8 cellular contexts compared by ENCODE assay signal in genomic region chr22:39349967-39350802, GRCh38. TPM values are rescaled to one million over a fixed set of nuclear protein-coding genes. Genes with fewer than 3 reads are reported as not detected.
DNase-seq lines count a peak whose midpoint lies in the region; ATAC-seq, FAIRE-seq and TF ChIP-seq lines count a peak whose summit lies in the region.

SYNGR1 (plus strand) TSS chr22:39349991; CDS start chr22:39350011, 20 bp downstream.

- DNase-seq in GM12892 (ENCODE audit: insufficient read length) (no peak), SJSA1 (ENCODE audit: low read depth in 1 of 2, low spot score in 2 of 2) (no peak), epithelial cell of esophagus (ENCODE audit: low read depth) (no peak), NCI-H82 (lab: John Stamatoyannopoulos, UW) (no peak), NCI-H1436 treated with DMSO at 0.1 percent for 48 hours (lab: John Stamatoyannopoulos, UW) (no peak), GOT3 (lab: John Stamatoyannopoulos, UW) (no peak)
- peak in 4 of 9 donors; percentile 7 to 27 (median 21) for DNase-seq in naive thymus-derived CD4-positive, alpha-beta T cell

- TF ChIP-seq POLR2A in GM12892 (IDR thresholded peaks at IDR 0.05; ENCODE audit: low read depth, low read length), result no peak

- H3K27ac Mint-ChIP-seq in naive thymus-derived CD4-positive, alpha-beta T cell, result peak within 1 kb of the TSS in 8 of 9 donors; percentile 22 to 73 (median 57)

- H3K36me3 Mint-ChIP-seq in naive thymus-derived CD4-positive, alpha-beta T cell, result no peaks in the 10 kb centered on the region

- intact Hi-C loops in naive thymus-derived CD4-positive, alpha-beta T cell (cut with micrococcal nuclease), result loop anchor here in 1 of 2 donors (10.0 kb wide), 1 partner anchor 65 kb away; no protein-coding TSS in a partner anchor

- CTCF ChIA-PET in naive thymus-derived CD4-positive, alpha-beta T cell (lab: Charles Lee), result interaction anchor here (0.9 kb wide), 1 partner anchor 128 kb away, joined by 3 read pairs; no protein-coding TSS in a partner anchor

- ATAC-seq in naive thymus-derived CD4-positive, alpha-beta T cell, result no peak
- no peak for ATAC-seq in GM21390 (IDR thresholded peaks at IDR 0.05; ENCODE audit: unreplicated experiment)

- peaks cover 5% of the 10 kb centered on the region for H3K9me3 ChIP-seq in SJSA1 (replicated peaks)
- H3K9me3 ChIP-seq in naive thymus-derived CD4-positive, alpha-beta T cell (ENCODE audit: control insufficient read depth in 2 of 3, low read length in 3 of 3), result no peaks in the 10 kb centered on the region

- H3K4me3 Mint-ChIP-seq in naive thymus-derived CD4-positive, alpha-beta T cell, result peak within 1 kb of the TSS; percentile 75 to 92 (median 87)

- POLR2A ChIA-PET in naive thymus-derived CD4-positive, alpha-beta T cell (lab: Charles Lee), result interaction anchor here (0.8 to 2.2 kb wide), 4 partner anchors 17 to 208 kb away, joined by 3 to 16 read pairs (median 6); partner anchors contain the start of genes ATF4 and RPL3

- peak within 1 kb of the TSS; percentile 28 for H3K27ac ChIP-seq in SJSA1
- no peak within 1 kb of the TSS for H3K27ac ChIP-seq in naive thymus-derived CD4-positive, alpha-beta T cell (ENCODE audit: low read depth, low read length)

- peaks cover 6% of the 10 kb centered on the region; the same call in 1 of the 2 replicates for H3K36me3 ChIP-seq in SJSA1
- H3K36me3 ChIP-seq in naive thymus-derived CD4-positive, alpha-beta T cell (ENCODE audit: control insufficient read depth in 2 of 3, insufficient read depth in 3 of 3, low read length in 3 of 3), result no peaks in the 10 kb centered on the region

- peak within 1 kb of the TSS; percentile 93 for H3K4me3 ChIP-seq in SJSA1
- peak within 1 kb of the TSS; percentile 44 for H3K4me3 ChIP-seq in epithelial cell of esophagus (ENCODE audit: low read length)
- peak within 1 kb of the TSS; percentile 40 for H3K4me3 ChIP-seq in naive thymus-derived CD4-positive, alpha-beta T cell (ENCODE audit: low read length)

- H3K4me1 ChIP-seq in SJSA1 (replicated peaks), result peaks cover 51% of the 10 kb centered on the region
- peaks cover 0 to 3% of the 10 kb centered on the region in 2 donors for H3K4me1 ChIP-seq in naive thymus-derived CD4-positive, alpha-beta T cell (ENCODE audit: control insufficient read depth in 2 of 2, insufficient read depth in 2 of 2, low read length in 2 of 2)

- H3K4me1 Mint-ChIP-seq in naive thymus-derived CD4-positive, alpha-beta T cell, result peaks cover 0 to 14% (median 10%) of the 10 kb centered on the region in 7 donors

- no peaks in the 10 kb centered on the region for H3K27me3 ChIP-seq in SJSA1 (replicated peaks)
- no peaks in the 10 kb centered on the region for H3K27me3 ChIP-seq in naive thymus-derived CD4-positive, alpha-beta T cell (ENCODE audit: control insufficient read depth in 2 of 2, insufficient read depth in 2 of 2, low read length in 2 of 2)

- no peaks in the 10 kb centered on the region for H3K9me3 Mint-ChIP-seq in naive thymus-derived CD4-positive, alpha-beta T cell

- peaks cover 0 to 45% (median 4%) of the 10 kb centered on the region in 5 donors for H3K27me3 Mint-ChIP-seq in naive thymus-derived CD4-positive, alpha-beta T cell

- no peak for TF ChIP-seq CTCF in epithelial cell of esophagus (IDR thresholded peaks at IDR 0.05; ENCODE audit: insufficient read depth, low read depth, low read length, missing control alignments)

- FAIRE-seq in GM12892 (lab: Jason Lieb, UNC), result peak; percentile 72

RNA-seq across cellular contexts. Expression of gene SYNGR1, which starts in this region (rescaled TPM):
- polyA plus RNA-seq in GM12892 (2012; ENCODE audit: missing spikeins), result 3.1 TPM
- 8.4 and 18.6 TPM in 2 replicates for total RNA-seq in SJSA1 (2014; rRNA removed; shearing (Covaris generic))
- total RNA-seq in naive thymus-derived CD4-positive, alpha-beta T cell, result 1 to 10 TPM in 2 of 5 experiments, under 1 TPM in 3; 0.12 to 7.0 (median 0.92) TPM
- polyA plus RNA-seq in naive thymus-derived CD4-positive, alpha-beta T cell, result 1 to 10 TPM; 1.9 to 2.5 TPM

Comparison
In these comparisons a context has a peak if more than half of its experiments do, and no peak if none do; other contexts are left out.
1. H3K4me3 ChIP-seq: peak in every context shown above with its lines; median percentile 93 in SJSA1; 44 in epithelial cell of esophagus; 40 in naive thymus-derived CD4-positive, alpha-beta T cell.